Comparison of ENCODE assay signal across 8 cellular contexts in genomic region chr11:9462172-9462799, GRCh38. TPM values are rescaled to one million over a fixed set of nuclear protein-coding genes. Genes with fewer than 3 reads are reported as not detected.
DNase-seq lines count a peak whose midpoint lies in the region; ATAC-seq and TF ChIP-seq lines count a peak whose summit lies in the region.

No MANE protein-coding gene starts in this region.

- no peaks in the 10 kb centered on the region for H3K27me3 ChIP-seq in BJ (ENCODE audit: control insufficient read depth, insufficient read depth, low read length)
- no peaks in the 10 kb centered on the region for H3K27me3 ChIP-seq in Karpas-422 (ENCODE audit: low read length)

- H3K4me3 ChIP-seq in BJ (ENCODE audit: low read depth, low read length), result peak overlapping the region; percentile 54
- H3K4me3 ChIP-seq in Karpas-422 (ENCODE audit: low read length), result peak overlapping the region; percentile 65
- H3K4me3 ChIP-seq in coronary artery, result peak overlapping the region; percentile 77

- no peaks in the 10 kb centered on the region for H3K27me3 Mint-ChIP-seq in naive B cell

- peaks cover 0 to 11% of the 10 kb centered on the region in 2 donors for H3K36me3 Mint-ChIP-seq in naive B cell

- no peaks in the 10 kb centered on the region for H4K20me1 ChIP-seq in Karpas-422 (ENCODE audit: insufficient read depth, low read depth, low read length)

- H2AFZ ChIP-seq in Karpas-422 (ENCODE audit: low read length), result no peak overlapping the region

- H3K4me1 ChIP-seq in Karpas-422 (ENCODE audit: low read length), result peaks cover 27% of the 10 kb centered on the region

- peak overlapping the region; percentile 83 for H3K9ac ChIP-seq in Karpas-422 (ENCODE audit: low read length)

- peaks cover 58% of the 10 kb centered on the region for H3K79me2 ChIP-seq in Karpas-422 (ENCODE audit: low read length)

- peak overlapping the region; percentile 91 to 99 (median 94) for H3K27ac Mint-ChIP-seq in naive B cell

- peaks cover 0 to 4% (median 0%) of the 10 kb centered on the region in 7 donors for H3K9me3 Mint-ChIP-seq in naive B cell

- CTCF ChIA-PET in BJ (lab: Yijun Ruan, JAX), result interaction anchor here (0.6 to 1.5 kb wide), 2 partner anchors 42 to 154 kb away, joined by 3 to 4 read pairs; no protein-coding TSS in a partner anchor

- H3K9me2 ChIP-seq in Karpas-422 (replicated peaks; ENCODE audit: insufficient read depth, low read length), result no peaks in the 10 kb centered on the region

- H3K36me3 ChIP-seq in BJ (ENCODE audit: control insufficient read depth, insufficient read depth, low read length) (no peaks in the 10 kb centered on the region), Karpas-422 (ENCODE audit: insufficient read depth, low read length) (no peaks in the 10 kb centered on the region)

- H3K4me1 Mint-ChIP-seq in naive B cell, result peaks cover 20 to 31% (median 25%) of the 10 kb centered on the region in 3 donors

- POLR2A ChIA-PET in BJ (lab: Charles Lee), result interaction anchor here (0.6 kb wide), 1 partner anchor 148 kb away, joined by 3 read pairs; no protein-coding TSS in a partner anchor

- TF ChIP-seq CTCF in BJ (IDR thresholded peaks at IDR 0.05; ENCODE audit: insufficient read depth, low read depth, low read length) (no peak), coronary artery (IDR thresholded peaks at IDR 0.05) (no peak)

- DNase-seq in BJ (ENCODE audit: low read depth) (no peak), Karpas-422 (peak; percentile 68), coronary artery (ENCODE audit: low spot score) (no peak), naive B cell (no peak), NCI-H2081 (lab: John Stamatoyannopoulos, UW) (no peak), NCI-H1694 (lab: John Stamatoyannopoulos, UW) (no peak), NCI-H1417 treated with DMSO at 0.1 percent for 48 hours (lab: John Stamatoyannopoulos, UW) (no peak)
- no peak for DNase-seq in activated CD4-positive, alpha-beta T cell treated with anti-CD3 and anti-CD28 coated beads for 4 hours

- ATAC-seq in naive B cell (ENCODE audit: low read depth in 2 of 2), result no peak

- H3K4me2 ChIP-seq in Karpas-422 (ENCODE audit: low read depth, low read length, poor library complexity, severe bottlenecking), result peak overlapping the region; percentile 87

- H3K27ac ChIP-seq in Karpas-422 (ENCODE audit: low read length) (peak overlapping the region; percentile 92), coronary artery (peak overlapping the region; percentile 95 to 99)

- peak overlapping the region; percentile 94 to 98 (median 96) for H3K4me3 Mint-ChIP-seq in naive B cell

- H3K9me3 ChIP-seq in Karpas-422 (ENCODE audit: low read length), result no peaks in the 10 kb centered on the region

RNA-seq across cellular contexts. Expression of gene ZNF143, which starts 1.5 kb away (rescaled TPM):
- polyA plus RNA-seq in BJ (2011; rRNA removed) (26.6 and 27.8 TPM in 2 replicates), naive B cell (ENCODE audit: low read depth in 6 of 6) (10 to 100 TPM; 16.0 to 46.8 (median 34.9) TPM)
- polyA minus RNA-seq in BJ (2011; rRNA and poly(A)+ RNA removed), result 51.0 and 60.8 TPM in 2 replicates
- total RNA-seq in Karpas-422 (2014; rRNA removed; shearing (Covaris generic); ENCODE audit: low replicate concordance), result 36.7 and 41.8 TPM in 2 replicates
